In genomic region chrX:17375631-17376380, GRCh38 we compare ENCODE assay signal across 9 cellular contexts.
DNase-seq lines count a peak whose midpoint lies in the region; ATAC-seq and TF ChIP-seq lines count a peak whose summit lies in the region.
"Had no signal": no experiment of that assay in that cellular context is flagged by ENCODE, and none has a peak within 500 bp of the region (broad histone marks: within the 10 kb centered on the region; RNA-seq: fewer than 3 reads in every experiment).

No MANE protein-coding gene starts in this region.

- H3K4me3 ChIP-seq in iPS-20b (ENCODE audit: low read length): peak overlapping the region; percentile 74

- H3K4me1 ChIP-seq in iPS-20b (ENCODE audit: insufficient read depth, low read length): peaks cover 3% of the 10 kb centered on the region; the same call in 1 of the 2 replicates

- DNase-seq in NCI-H2196 (lab: John Stamatoyannopoulos, UW; ENCODE audit: unreplicated experiment): peak; percentile 4
- no peak for DNase-seq in NCI-H2196 treated with DMSO at 0.1 percent for 48 hours (lab: John Stamatoyannopoulos, UW; ENCODE audit: unreplicated experiment)
- peak; percentile 5 for DNase-seq in amniotic stem cell (lab: John Stamatoyannopoulos, UW)
- peak in 1 of 2 donors; percentile 8 for DNase-seq in stimulated activated naive CD8-positive, alpha-beta T cell treated with anti-CD3 and anti-CD28 coated beads, Interleukin-15, amount 100 ng/mL, for 72 hours
- DNase-seq in stimulated activated naive CD4-positive, alpha-beta T cell (lab: John Stamatoyannopoulos, UW): no peak
- no peak for DNase-seq in activated naive CD4-positive, alpha-beta T cell treated with Interleukin-2 at 50 U/mL for 16 hours
- DNase-seq in GM10248 (ENCODE audit: extremely low spot score): no peak
- DNase-seq: CD4-positive, CD25-positive, alpha-beta regulatory T cell had no signal

- H3K4me3 Mint-ChIP-seq in stimulated activated naive CD8-positive, alpha-beta T cell treated with anti-CD3 and anti-CD28 coated beads, Interleukin-15, amount 100 ng/mL, for 72 hours: peak overlapping the region; percentile 77 to 81
- H3K4me3 Mint-ChIP-seq: CD4-positive, CD25-positive, alpha-beta regulatory T cell had no signal

- H3K9ac ChIP-seq in iPS-20b (ENCODE audit: low read depth, low read length): no peak overlapping the region; the same call in 1 of the 2 replicates

- H3K27ac ChIP-seq in iPS-20b (ENCODE audit: low read length): no peak overlapping the region

- H3K9me3 Mint-ChIP-seq in stimulated activated naive CD8-positive, alpha-beta T cell treated with anti-CD3 and anti-CD28 coated beads, Interleukin-15, amount 100 ng/mL, for 72 hours: peaks cover 4 to 5% of the 10 kb centered on the region in 2 donors

- peaks cover 23% of the 10 kb centered on the region for H3K4me1 Mint-ChIP-seq in stimulated activated naive CD8-positive, alpha-beta T cell treated with anti-CD3 and anti-CD28 coated beads, Interleukin-15, amount 100 ng/mL, for 72 hours
- H3K4me1 Mint-ChIP-seq: CD4-positive, CD25-positive, alpha-beta regulatory T cell had no signal

- no peak for ATAC-seq in stimulated activated naive CD8-positive, alpha-beta T cell treated with anti-CD3 and anti-CD28 coated beads, Interleukin-15, amount 100 ng/mL, for 72 hours

- H3K27me3 Mint-ChIP-seq in stimulated activated naive CD8-positive, alpha-beta T cell treated with anti-CD3 and anti-CD28 coated beads, Interleukin-15, amount 100 ng/mL, for 72 hours: peaks cover 60% of the 10 kb centered on the region

- H3K27ac Mint-ChIP-seq in stimulated activated naive CD8-positive, alpha-beta T cell treated with anti-CD3 and anti-CD28 coated beads, Interleukin-15, amount 100 ng/mL, for 72 hours: no peak overlapping the region
- H3K27ac Mint-ChIP-seq: CD4-positive, CD25-positive, alpha-beta regulatory T cell had no signal

- POLR2A ChIA-PET in GM10248 (lab: Yijun Ruan, JAX): no interaction called here

- CTCF ChIA-PET in GM10248 (lab: Yijun Ruan, JAX): no interaction called here

- TF ChIP-seq CTCF in GM10248 (IDR thresholded peaks at IDR 0.05; ENCODE audit: control extremely low read depth, extremely low read depth, low read depth, missing control alignments): no peak

- no peaks in the 10 kb centered on the region for H3K9me3 ChIP-seq in iPS-20b (ENCODE audit: insufficient read depth, low read depth, low read length)

- H3K36me3 ChIP-seq in iPS-20b (ENCODE audit: insufficient read depth, low read depth, low read length): no peaks in the 10 kb centered on the region

- H3K27me3 ChIP-seq in iPS-20b (ENCODE audit: insufficient read depth, low read length): peaks cover 32% of the 10 kb centered on the region

Comparison
In these comparisons a context has a peak if more than half of its experiments do, and no peak if none do; other contexts are left out.
1. DNase-seq: peak in NCI-H2196 (single experiment) and amniotic stem cell (single experiment); none in NCI-H2196 treated with DMSO at 0.1 percent for 48 hours (single experiment), stimulated activated naive CD4-positive, alpha-beta T cell (0 of 6), activated naive CD4-positive, alpha-beta T cell treated with Interleukin-2 at 50 U/mL for 16 hours (single experiment) and GM10248 (single experiment).